ENCODE assay signal across 8 cellular contexts in genomic region chr9:114588150-114588663, GRCh38. TPM values are rescaled to one million over a fixed set of nuclear protein-coding genes. Genes with fewer than 3 reads are reported as not detected.
DNase-seq lines count a peak whose midpoint lies in the region; ATAC-seq, FAIRE-seq and TF ChIP-seq lines count a peak whose summit lies in the region.

No MANE protein-coding gene starts in this region.

- no peak for TF ChIP-seq CTCF in WI38 (IDR thresholded peaks at IDR 0.05; ENCODE audit: low read depth, low read length)
- no peak for TF ChIP-seq CTCF in pancreas (IDR thresholded peaks at IDR 0.05)

- WGBS in pancreas, 2 donors, result 1 to 2% methylated on average over 15 of the region's 15 CpGs

- no peak for DNase-seq in activated T-cell treated with anti-CD3 and anti-CD28 coated beads, Interleukin-2, amount 50 U/mL, for 24 hours
- DNase-seq in activated T-cell treated with anti-CD3 and anti-CD28 coated beads, Interleukin-2, amount 50 U/mL, for 1 hour, result no peak
- DNase-seq in fibroblast of gingiva (ENCODE audit: low read depth), result peak; percentile 74
- no peak for DNase-seq in pancreas
- no peak for DNase-seq in A172 (ENCODE audit: low spot score)
- no peak for DNase-seq in D341Med (ENCODE audit: low spot score)

- FAIRE-seq in pancreas (lab: Jason Lieb, UNC), result no peak

- peaks cover 11 to 35% (median 14%) of the 10 kb centered on the region in 3 donors for H3K4me1 ChIP-seq in pancreas

- peak overlapping the region; percentile 99 for H3K27ac Mint-ChIP-seq in activated T-cell treated with anti-CD3 and anti-CD28 coated beads, Interleukin-2, amount 50 U/mL, for 24 hours

- H3K4me3 ChIP-seq in WI38 (ENCODE audit: low read depth, low read length), result peak overlapping the region; percentile 100
- H3K4me3 ChIP-seq in pancreas, result peak overlapping the region; percentile 72 to 93 (median 80)

- peak overlapping the region; percentile 99 for H3K4me3 Mint-ChIP-seq in activated T-cell treated with anti-CD3 and anti-CD28 coated beads, Interleukin-2, amount 50 U/mL, for 24 hours

- ATAC-seq in pancreas (peak; percentile 1 to 15 (median 6)), GM21786 (IDR thresholded peaks at IDR 0.05; ENCODE audit: unreplicated experiment) (no peak)

- H3K4me1 Mint-ChIP-seq in activated T-cell treated with anti-CD3 and anti-CD28 coated beads, Interleukin-2, amount 50 U/mL, for 24 hours (ENCODE audit: low read depth), result peaks cover 50% of the 10 kb centered on the region

- H3K9me3 Mint-ChIP-seq in activated T-cell treated with anti-CD3 and anti-CD28 coated beads, Interleukin-2, amount 50 U/mL, for 24 hours, result no peaks in the 10 kb centered on the region

- peak overlapping the region; percentile 78 to 85 (median 84) for H3K27ac ChIP-seq in pancreas

- intact Hi-C loops in pancreas (cut with DNase I), result no loop called here

- no peaks in the 10 kb centered on the region for H3K27me3 ChIP-seq in pancreas

- H3K36me3 ChIP-seq in pancreas, result peaks cover 0 to 7% (median 0%) of the 10 kb centered on the region in 3 donors

- no peaks in the 10 kb centered on the region for H3K27me3 Mint-ChIP-seq in activated T-cell treated with anti-CD3 and anti-CD28 coated beads, Interleukin-2, amount 50 U/mL, for 24 hours

- H3K36me3 Mint-ChIP-seq in activated T-cell treated with anti-CD3 and anti-CD28 coated beads, Interleukin-2, amount 50 U/mL, for 24 hours (ENCODE audit: low read depth), result peaks cover 44% of the 10 kb centered on the region

- no peaks in the 10 kb centered on the region for H3K9me3 ChIP-seq in pancreas

RNA-seq across cellular contexts. Expression of gene ATP6V1G1, which starts 0.6 kb away (rescaled TPM):
- total RNA-seq in pancreas, result 10 to 100 TPM; 19.7 to 38.3 (median 35.5) TPM
- 100 to 1,000 TPM in 1 of 2 donors, 10 to 100 TPM in 1; 57.2 to 124 TPM for polyA plus RNA-seq in pancreas
- total RNA-seq in A172 (2014; rRNA removed; shearing (Covaris generic)), result 216 and 223 TPM in 2 replicates

RNA-seq across cellular contexts. Expression of gene TMEM268, which starts 22.9 kb away (rescaled TPM):
- total RNA-seq in pancreas, result 1 to 10 TPM; 3.0 to 8.7 (median 4.4) TPM
- polyA plus RNA-seq in pancreas, result 1 to 10 TPM; 2.1 to 2.5 TPM
- 3.3 and 3.8 TPM in 2 replicates for total RNA-seq in A172 (2014; rRNA removed; shearing (Covaris generic))
